11 cellular contexts compared by ENCODE assay signal in genomic region chr19:18049390-18049789, GRCh38. TPM values are rescaled to one million over a fixed set of nuclear protein-coding genes. Genes with fewer than 3 reads are reported as not detected.
DNase-seq lines count a peak whose midpoint lies in the region; ATAC-seq and TF ChIP-seq lines count a peak whose summit lies in the region.
"Had no signal": no experiment of that assay in that cellular context is flagged by ENCODE, and none has a peak within 500 bp of the region (broad histone marks: within the 10 kb centered on the region; RNA-seq: fewer than 3 reads in every experiment).

No MANE protein-coding gene starts in this region.

- 50 to 64% methylated on average over 8 to 9 of the region's 10 CpGs for WGBS in esophagus squamous epithelium, 2 donors
- WGBS in thyroid gland, 2 donors, result 37 to 48% methylated on average over 9 to 10 of the region's 10 CpGs

- ATAC-seq in activated CD8-positive, alpha-beta T cell treated with anti-CD3 and anti-CD28 coated beads, Interleukin-2, amount 10 ng/mL, durations not matched to agents 7 days and 5 days, result no peak

- H3K36me3 ChIP-seq in esophagus squamous epithelium, result no peaks in the 10 kb centered on the region
- no peaks in the 10 kb centered on the region for H3K36me3 ChIP-seq in thyroid gland

- H3K9me3 Mint-ChIP-seq in T-helper 2 cell treated with Interferon-gamma antibody and Interleukin-4, amounts not matched to agents 5 μg/mL and 100 μg/mL, for 36 hours, result no peaks in the 10 kb centered on the region
- no peaks in the 10 kb centered on the region for H3K9me3 Mint-ChIP-seq in activated CD8-positive, alpha-beta T cell treated with anti-CD3 and anti-CD28 coated beads, Interleukin-2, amount 10 ng/mL, durations not matched to agents 7 days and 5 days (ENCODE audit: insufficient read depth)
- H3K9me3 Mint-ChIP-seq: memory B cell had no signal

- CTCF ChIA-PET in GM10248 (lab: Yijun Ruan, JAX), result interaction anchor here (1.2 kb wide), 1 partner anchor 9 kb away, joined by 3 read pairs; no protein-coding TSS in a partner anchor
- CTCF ChIA-PET in activated CD8-positive, alpha-beta T cell treated with anti-CD3 and anti-CD28 coated beads, Interleukin-2, amount 10 ng/mL, durations not matched to agents 7 days and 5 days (lab: Charles Lee), result no interaction called here

- H3K4me1 ChIP-seq in esophagus squamous epithelium (peaks cover 17 to 72% (median 39%) of the 10 kb centered on the region in 3 donors), thyroid gland (peaks cover 17 to 45% of the 10 kb centered on the region in 2 donors)

- peaks cover 37% of the 10 kb centered on the region for H3K4me1 Mint-ChIP-seq in T-helper 2 cell treated with Interferon-gamma antibody and Interleukin-4, amounts not matched to agents 5 μg/mL and 100 μg/mL, for 36 hours (ENCODE audit: low read depth)
- H3K4me1 Mint-ChIP-seq in activated CD8-positive, alpha-beta T cell treated with anti-CD3 and anti-CD28 coated beads, Interleukin-2, amount 10 ng/mL, durations not matched to agents 7 days and 5 days (ENCODE audit: low read depth), result peaks cover 44% of the 10 kb centered on the region

- H3K4me3 ChIP-seq in esophagus squamous epithelium, result no peak overlapping the region
- no peak overlapping the region for H3K4me3 ChIP-seq in thyroid gland (replicated peaks in 1 of 3)

- peak overlapping the region; percentile 65 to 89 (median 80) for H3K27ac ChIP-seq in esophagus squamous epithelium
- peak overlapping the region; percentile 76 to 80 (median 79) for H3K27ac ChIP-seq in thyroid gland

- no peak for TF ChIP-seq POLR2A in esophagus squamous epithelium (IDR thresholded peaks at IDR 0.05)
- TF ChIP-seq POLR2A in thyroid gland (IDR thresholded peaks at IDR 0.05), result peak in 1 of 2 donors; percentile 34

- no peaks in the 10 kb centered on the region for H3K9me3 ChIP-seq in esophagus squamous epithelium
- H3K9me3 ChIP-seq in thyroid gland, result no peaks in the 10 kb centered on the region

- DNase-seq in NCI-H69 (lab: John Stamatoyannopoulos, UW) (peak; percentile 50), esophagus squamous epithelium (lab: John Stamatoyannopoulos, UW) (no peak), midbrain (lab: John Stamatoyannopoulos, UW) (peak; percentile 80), thyroid gland (peak; percentile 71 to 95), GM10248 (ENCODE audit: extremely low spot score) (no peak)
- DNase-seq in activated CD8-positive, alpha-beta memory T cell treated with anti-CD3 and anti-CD28 coated beads for 24 hours, result no peak
- DNase-seq in T-helper 2 cell treated with Interferon-gamma antibody and Interleukin-4, amounts not matched to agents 5 μg/mL and 100 μg/mL, for 36 hours (ENCODE audit: low spot score), result no peak
- DNase-seq in activated CD8-positive, alpha-beta T cell treated with anti-CD3 and anti-CD28 coated beads, Interleukin-2, amount 10 ng/mL, durations not matched to agents 7 days and 5 days, result no peak
- DNase-seq: amniotic stem cell had no signal

- H3K27me3 Mint-ChIP-seq in T-helper 2 cell treated with Interferon-gamma antibody and Interleukin-4, amounts not matched to agents 5 μg/mL and 100 μg/mL, for 36 hours (ENCODE audit: low read depth), result no peaks in the 10 kb centered on the region
- peaks cover 2% of the 10 kb centered on the region for H3K27me3 Mint-ChIP-seq in activated CD8-positive, alpha-beta T cell treated with anti-CD3 and anti-CD28 coated beads, Interleukin-2, amount 10 ng/mL, durations not matched to agents 7 days and 5 days (ENCODE audit: low read depth)
- H3K27me3 Mint-ChIP-seq: memory B cell had no signal

- H3K36me3 Mint-ChIP-seq in T-helper 2 cell treated with Interferon-gamma antibody and Interleukin-4, amounts not matched to agents 5 μg/mL and 100 μg/mL, for 36 hours (ENCODE audit: low read depth), result no peaks in the 10 kb centered on the region
- H3K36me3 Mint-ChIP-seq in activated CD8-positive, alpha-beta T cell treated with anti-CD3 and anti-CD28 coated beads, Interleukin-2, amount 10 ng/mL, durations not matched to agents 7 days and 5 days (ENCODE audit: low read depth), result no peaks in the 10 kb centered on the region
- H3K36me3 Mint-ChIP-seq: memory B cell had no signal

- POLR2A ChIA-PET in GM10248 (lab: Yijun Ruan, JAX), result no interaction called here
- POLR2A ChIA-PET in activated CD8-positive, alpha-beta T cell treated with anti-CD3 and anti-CD28 coated beads, Interleukin-2, amount 10 ng/mL, durations not matched to agents 7 days and 5 days (lab: Charles Lee), result no interaction called here

- H3K27ac Mint-ChIP-seq in T-helper 2 cell treated with Interferon-gamma antibody and Interleukin-4, amounts not matched to agents 5 μg/mL and 100 μg/mL, for 36 hours, result no peak overlapping the region
- H3K27ac Mint-ChIP-seq in activated CD8-positive, alpha-beta T cell treated with anti-CD3 and anti-CD28 coated beads, Interleukin-2, amount 10 ng/mL, durations not matched to agents 7 days and 5 days, result no peak overlapping the region

- no peak overlapping the region for H3K4me3 Mint-ChIP-seq in T-helper 2 cell treated with Interferon-gamma antibody and Interleukin-4, amounts not matched to agents 5 μg/mL and 100 μg/mL, for 36 hours
- no peak overlapping the region for H3K4me3 Mint-ChIP-seq in activated CD8-positive, alpha-beta T cell treated with anti-CD3 and anti-CD28 coated beads, Interleukin-2, amount 10 ng/mL, durations not matched to agents 7 days and 5 days
- H3K4me3 Mint-ChIP-seq: memory B cell had no signal

- TF ChIP-seq CTCF in esophagus squamous epithelium (IDR thresholded peaks at IDR 0.05), result no peak
- no peak for TF ChIP-seq CTCF in thyroid gland (IDR thresholded peaks at IDR 0.05)
- TF ChIP-seq CTCF in GM10248 (IDR thresholded peaks at IDR 0.05; ENCODE audit: control extremely low read depth, extremely low read depth, low read depth, missing control alignments), result no peak

- H3K27me3 ChIP-seq in esophagus squamous epithelium (peaks cover 0 to 16% (median 2%) of the 10 kb centered on the region in 4 donors), thyroid gland (no peaks in the 10 kb centered on the region)

- intact Hi-C loops in esophagus squamous epithelium (cut with DNase I) (no loop called here), thyroid gland (cut with DNase I) (no loop called here)

RNA-seq across cellular contexts. Expression of gene IL12RB1, which starts 37.3 kb away (rescaled TPM):
- total RNA-seq in esophagus squamous epithelium (1 to 10 TPM; 1.1 to 2.3 (median 1.9) TPM), thyroid gland (1 to 10 TPM in 1 of 4 donors, under 1 TPM in 1, not detected in 2; 0.93 to 1.1 TPM)
- 10 to 100 TPM; 75.2 to 78.6 TPM for total RNA-seq in activated CD8-positive, alpha-beta T cell treated with anti-CD3 and anti-CD28 coated beads, Interleukin-2, amount 10 ng/mL, durations not matched to agents 7 days and 5 days
- total RNA-seq: NCI-H460 had no signal

RNA-seq across cellular contexts. Expression of gene ARRDC2, which starts 41.4 kb away (rescaled TPM):
- total RNA-seq in esophagus squamous epithelium, result 10 to 100 TPM; 12.4 to 37.2 (median 15.4) TPM
- 100 to 1,000 TPM in 2 of 4 donors, 10 to 100 TPM in 2; 51.1 to 120 (median 82.8) TPM for total RNA-seq in thyroid gland
- total RNA-seq in activated CD8-positive, alpha-beta T cell treated with anti-CD3 and anti-CD28 coated beads, Interleukin-2, amount 10 ng/mL, durations not matched to agents 7 days and 5 days, result 10 to 100 TPM; 33.8 to 34.2 TPM

RNA-seq across cellular contexts. Expression of gene MAST3, which starts 48.2 kb away (rescaled TPM):
- total RNA-seq in esophagus squamous epithelium (1 to 10 TPM; 2.3 to 4.8 (median 4.1) TPM), thyroid gland (1 to 10 TPM; 4.8 to 5.6 (median 5.0) TPM)
- total RNA-seq in activated CD8-positive, alpha-beta T cell treated with anti-CD3 and anti-CD28 coated beads, Interleukin-2, amount 10 ng/mL, durations not matched to agents 7 days and 5 days, result 10 to 100 TPM; 22.9 to 25.1 TPM

Comparison
In these comparisons a context has a peak if more than half of its experiments do, and no peak if none do; other contexts are left out.
1. DNase-seq: peak in NCI-H69 (single experiment), midbrain (single experiment) and thyroid gland (2 of 2); none in esophagus squamous epithelium (single experiment), activated CD8-positive, alpha-beta memory T cell treated with anti-CD3 and anti-CD28 coated beads for 24 hours (single experiment), T-helper 2 cell treated with Interferon-gamma antibody and Interleukin-4, amounts not matched to agents 5 μg/mL and 100 μg/mL, for 36 hours (single experiment), GM10248 (single experiment) and activated CD8-positive, alpha-beta T cell treated with anti-CD3 and anti-CD28 coated beads, Interleukin-2, amount 10 ng/mL, durations not matched to agents 7 days and 5 days (single experiment).
2. RNA of gene IL12RB1, which starts 37.3 kb away (total RNA-seq): 75.2 to 78.6 TPM in activated CD8-positive, alpha-beta T cell treated with anti-CD3 and anti-CD28 coated beads, Interleukin-2, amount 10 ng/mL, durations not matched to agents 7 days and 5 days; 1.1 to 2.3 TPM in esophagus squamous epithelium and 0.93 to 1.1 TPM in thyroid gland; every median in the first group is over 10 times any median in the second.